In genomic region chr9:106862946-106863740, GRCh38 we compare ENCODE assay signal across 8 cellular contexts. TPM values are rescaled to one million over a fixed set of nuclear protein-coding genes. Genes with fewer than 3 reads are reported as not detected.
DNase-seq lines count a peak whose midpoint lies in the region; ATAC-seq and TF ChIP-seq lines count a peak whose summit lies in the region.

ZNF462 (plus strand) TSS chr9:106863166; CDS start chr9:106923384, 60,218 bp downstream.

- H2AFZ ChIP-seq in parathyroid adenoma = peak within 1 kb of the TSS; percentile 93

- DNase-seq in NCI-H1436 (lab: John Stamatoyannopoulos, UW) (peak; percentile 40), NCI-H1436 treated with DMSO at 0.1 percent for 48 hours (lab: John Stamatoyannopoulos, UW) (no peak), NCI-H2171 treated with DMSO at 0.1 percent for 48 hours (lab: John Stamatoyannopoulos, UW) (peak; percentile 63), amygdala (lab: John Stamatoyannopoulos, UW) (peak in 32 of 56 donors; percentile 32 to 76 (median 55)), left cardiac atrium (peak; percentile 45), NOMO-1 treated with dmso at 0.1 percent for 144 hours (lab: John Stamatoyannopoulos, UW; ENCODE audit: unreplicated experiment) (no peak)

- H3K4me2 ChIP-seq in parathyroid adenoma (ENCODE audit: low read length) = peak within 1 kb of the TSS; percentile 66

- H3K9ac ChIP-seq in parathyroid adenoma = peak within 1 kb of the TSS; percentile 61

- peak; percentile 37 for TF ChIP-seq CTCF in parathyroid adenoma (IDR thresholded peaks at IDR 0.05)

- H3K27ac ChIP-seq in parathyroid adenoma = peak within 1 kb of the TSS; percentile 92

- no peaks in the 10 kb centered on the region for H3K27me3 ChIP-seq in parathyroid adenoma (ENCODE audit: control insufficient read depth, insufficient read depth, low read length)

- peak within 1 kb of the TSS; percentile 80 for H3K4me3 ChIP-seq in parathyroid adenoma (ENCODE audit: low read depth, low read length)

- H3K36me3 ChIP-seq in parathyroid adenoma (ENCODE audit: control insufficient read depth, insufficient read depth, low read length) = no peaks in the 10 kb centered on the region

- H3K4me1 ChIP-seq in parathyroid adenoma = peaks cover 3% of the 10 kb centered on the region

- H3K79me2 ChIP-seq in parathyroid adenoma = peaks cover 5% of the 10 kb centered on the region

- intact Hi-C loops in left cardiac atrium (cut with DNase I) = loop anchor here (10.0 kb wide), 2 partner anchors 62 to 188 kb away; no protein-coding TSS in a partner anchor

- ATAC-seq in left cardiac atrium = peak; percentile 53 to 66
- ATAC-seq in GM18858 (IDR thresholded peaks at IDR 0.05; ENCODE audit: unreplicated experiment) = no peak

- H3K9me3 ChIP-seq in parathyroid adenoma (ENCODE audit: control insufficient read depth, low read length) = no peaks in the 10 kb centered on the region

RNA-seq across cellular contexts. Expression of gene ZNF462, which starts in this region (rescaled TPM):
- total RNA-seq in left cardiac atrium = 10 to 100 TPM; 18.6 to 29.3 TPM

Comparison
In these comparisons a context has a peak if more than half of its experiments do, and no peak if none do; other contexts are left out.
1. DNase-seq: peak in NCI-H1436 (single experiment), NCI-H2171 treated with DMSO at 0.1 percent for 48 hours (single experiment), amygdala (32 of 56) and left cardiac atrium (single experiment); none in NCI-H1436 treated with DMSO at 0.1 percent for 48 hours (single experiment) and NOMO-1 treated with dmso at 0.1 percent for 144 hours (single experiment).